17 cellular contexts compared by ENCODE assay signal in the genomic region with DNA sequence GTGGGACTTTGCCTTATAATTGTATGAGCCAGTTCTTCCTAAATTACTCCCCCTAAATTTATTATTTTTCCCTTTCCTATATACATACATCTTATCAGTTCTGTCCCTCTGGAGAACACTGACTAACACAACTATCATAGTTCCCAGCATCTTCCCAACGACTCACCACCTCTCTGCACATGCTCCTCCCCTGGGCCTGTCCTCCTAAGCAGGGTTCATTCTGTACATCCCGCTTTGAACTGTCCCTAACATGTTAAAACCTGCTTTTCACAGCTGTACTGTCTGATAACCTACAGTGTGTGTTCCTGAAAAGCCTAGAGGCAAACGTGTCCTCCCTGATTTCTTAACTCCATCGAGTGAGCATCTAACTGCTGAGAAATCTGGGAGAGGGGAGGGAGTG.
"Had no signal": no experiment of that assay in that cellular context is flagged by ENCODE, and none has a peak within 500 bp of the region (broad histone marks: within the 10 kb centered on the region; RNA-seq: fewer than 3 reads in every experiment).

No MANE protein-coding gene starts in this region.

- H3K9me3 ChIP-seq: ascending aorta, esophagus muscularis mucosa, gastrocnemius medialis, pancreas, tibial nerve, vagina had no signal

- H3K36me3 Mint-ChIP-seq: activated CD8-positive, alpha-beta memory T cell treated with anti-CD3 and anti-CD28 coated beads, Interleukin-2, amount 10 ng/mL, durations not matched to agents 7 days and 5 days; activated naive CD4-positive, alpha-beta T cell treated with anti-CD3 and anti-CD28 coated beads, Interleukin-2, amount 10 ng/mL, durations not matched to agents 7 days and 5 days had no signal

- DNase-seq: activated CD4-positive, alpha-beta T cell treated with anti-CD3 and anti-CD28 coated beads, Interleukin-2, amount 50 U/mL, for 48 hours; activated CD8-positive, alpha-beta memory T cell treated with anti-CD3 and anti-CD28 coated beads, Interleukin-2, amount 10 ng/mL, durations not matched to agents 7 days and 5 days; activated naive CD4-positive, alpha-beta T cell treated with anti-CD3 and anti-CD28 coated beads, Interleukin-2, amount 10 ng/mL, durations not matched to agents 7 days and 5 days; activated T-cell treated with anti-CD3 and anti-CD28 coated beads, Interleukin-2, amount 50 U/mL, for 1 hour; gastrocnemius medialis; left colon; naive thymus-derived CD4-positive, alpha-beta T cell; pancreas; stimulated activated CD4-positive, alpha-beta T cell treated with anti-CD3 and anti-CD28 coated beads, Interleukin-4, amount 100 ng/mL, for 1 hour; stimulated activated naive CD4-positive, alpha-beta T cell; T1000; WERI-Rb-1 had no signal

- H3K9me3 Mint-ChIP-seq: activated naive CD4-positive, alpha-beta T cell treated with anti-CD3 and anti-CD28 coated beads, Interleukin-2, amount 10 ng/mL, durations not matched to agents 7 days and 5 days had no signal

- H3K4me3 Mint-ChIP-seq: activated CD8-positive, alpha-beta memory T cell treated with anti-CD3 and anti-CD28 coated beads, Interleukin-2, amount 10 ng/mL, durations not matched to agents 7 days and 5 days; activated naive CD4-positive, alpha-beta T cell treated with anti-CD3 and anti-CD28 coated beads, Interleukin-2, amount 10 ng/mL, durations not matched to agents 7 days and 5 days; naive thymus-derived CD4-positive, alpha-beta T cell had no signal

- H3K4me3 ChIP-seq: ascending aorta, esophagus muscularis mucosa, gastrocnemius medialis, lung, pancreas, tibial nerve, vagina had no signal

- H3K27ac Mint-ChIP-seq: activated CD8-positive, alpha-beta memory T cell treated with anti-CD3 and anti-CD28 coated beads, Interleukin-2, amount 10 ng/mL, durations not matched to agents 7 days and 5 days; activated naive CD4-positive, alpha-beta T cell treated with anti-CD3 and anti-CD28 coated beads, Interleukin-2, amount 10 ng/mL, durations not matched to agents 7 days and 5 days; naive thymus-derived CD4-positive, alpha-beta T cell had no signal

- H3K4me1 ChIP-seq: ascending aorta, esophagus muscularis mucosa, gastrocnemius medialis, pancreas, tibial nerve, vagina had no signal

- H3K4me1 Mint-ChIP-seq: activated CD8-positive, alpha-beta memory T cell treated with anti-CD3 and anti-CD28 coated beads, Interleukin-2, amount 10 ng/mL, durations not matched to agents 7 days and 5 days; activated naive CD4-positive, alpha-beta T cell treated with anti-CD3 and anti-CD28 coated beads, Interleukin-2, amount 10 ng/mL, durations not matched to agents 7 days and 5 days; naive thymus-derived CD4-positive, alpha-beta T cell had no signal

- H3K27me3 Mint-ChIP-seq: activated CD8-positive, alpha-beta memory T cell treated with anti-CD3 and anti-CD28 coated beads, Interleukin-2, amount 10 ng/mL, durations not matched to agents 7 days and 5 days; activated naive CD4-positive, alpha-beta T cell treated with anti-CD3 and anti-CD28 coated beads, Interleukin-2, amount 10 ng/mL, durations not matched to agents 7 days and 5 days had no signal

- H3K27me3 ChIP-seq: ascending aorta, esophagus muscularis mucosa, gastrocnemius medialis, pancreas, tibial nerve, vagina had no signal

- H3K27ac ChIP-seq: ascending aorta, esophagus muscularis mucosa, gastrocnemius medialis, pancreas, tibial nerve, vagina, WERI-Rb-1 had no signal

- H3K36me3 ChIP-seq: ascending aorta, esophagus muscularis mucosa, gastrocnemius medialis, pancreas, tibial nerve, vagina, WERI-Rb-1 had no signal
